ENCODE assay signal across 38 cellular contexts in genomic region chr4:123705419-123705818, GRCh38.
"Had no signal": no experiment of that assay in that cellular context is flagged by ENCODE, and none has a peak within 500 bp of the region (broad histone marks: within the 10 kb centered on the region; RNA-seq: fewer than 3 reads in every experiment).

No MANE protein-coding gene starts in this region.

- ATAC-seq: activated CD8-positive, alpha-beta memory T cell treated with anti-CD3 and anti-CD28 coated beads, Interleukin-2, amount 10 ng/mL, durations not matched to agents 7 days and 5 days; activated CD8-positive, alpha-beta T cell treated with anti-CD3 and anti-CD28 coated beads for 36 hours; activated naive CD4-positive, alpha-beta T cell treated with anti-CD3 and anti-CD28 coated beads, Interleukin-2, amount 50 U/mL, for 72 hours; activated T-cell treated with anti-CD3 and anti-CD28 coated beads, Interleukin-2, amount 50 U/mL, for 4 hours; activated T-cell treated with anti-CD3 and anti-CD28 coated beads, Interleukin-2, amount 50 U/mL, for 72 hours; activated T-helper 17 cell treated with anti-CD3 and anti-CD28 coated beads, Interleukin-2, amount 50 U/mL, for 72 hours had no signal

- H3K9me3 Mint-ChIP-seq: activated naive CD4-positive, alpha-beta T cell treated with anti-CD3 and anti-CD28 coated beads for 36 hours; activated T-helper 1 cell treated with anti-CD3 and anti-CD28 coated beads, Interleukin-12 subunit alpha, Interleukin-12 subunit beta, Interleukin-2, Interleukin-4 antibody, amounts not matched to agents 30 ng/mL and 10 ng/mL and 1 ng/mL, durations not matched to agents 14 hours and 24 hours and 36 hours; T-helper 1 cell treated with Interleukin-12 subunit alpha and Interleukin-12 subunit beta and Interleukin-4 antibody, amounts not matched to agents 30 μg/mL and 1 μg/mL, for 36 hours; T-helper 2 cell treated with Interferon-gamma antibody and Interleukin-4, amounts not matched to agents 5 μg/mL and 100 μg/mL, for 36 hours had no signal

- FAIRE-seq: bronchial epithelial cell had no signal

- H3K36me3 ChIP-seq: adrenal gland, cardiac muscle cell had no signal

- H3K27ac ChIP-seq: adrenal gland, cardiac muscle cell, VCaP had no signal

- H3K27me3 Mint-ChIP-seq: activated CD8-positive, alpha-beta T cell treated with anti-CD3 and anti-CD28 coated beads for 36 hours had no signal

- H3K27ac Mint-ChIP-seq: activated B cell treated with CpG ODN at 0.5 μM for 24 hours; activated CD4-positive, alpha-beta memory T cell treated with anti-CD3 and anti-CD28 coated beads for 36 hours; activated CD4-positive, alpha-beta T cell treated with anti-CD3 and anti-CD28 coated beads, Interleukin-2, amount 10 ng/mL, durations not matched to agents 24 days and 14 days; activated CD8-positive, alpha-beta memory T cell treated with anti-CD3 and anti-CD28 coated beads, Interleukin-2, amount 10 ng/mL, durations not matched to agents 7 days and 5 days; activated CD8-positive, alpha-beta T cell treated with anti-CD3 and anti-CD28 coated beads for 36 hours; activated naive CD4-positive, alpha-beta T cell treated with anti-CD3 and anti-CD28 coated beads for 36 hours; activated naive CD4-positive, alpha-beta T cell treated with anti-CD3 and anti-CD28 coated beads, Interleukin-2, amount 50 U/mL, for 72 hours; activated naive CD8-positive, alpha-beta T cell treated with anti-CD3 and anti-CD28 coated beads for 36 hours; activated T-cell treated with anti-CD3 and anti-CD28 coated beads, Interleukin-2, amount 50 U/mL, for 72 hours; activated T-helper 1 cell treated with anti-CD3 and anti-CD28 coated beads, Interleukin-12 subunit alpha, Interleukin-12 subunit beta, Interleukin-2, Interleukin-4 antibody, amounts not matched to agents 30 ng/mL and 10 ng/mL and 1 ng/mL, durations not matched to agents 14 hours and 24 hours and 36 hours; activated T-helper 17 cell treated with anti-CD3 and anti-CD28 coated beads, Interleukin-2, amount 50 U/mL, for 72 hours; brain; T-helper 1 cell treated with Interleukin-12 subunit alpha and Interleukin-12 subunit beta and Interleukin-4 antibody, amounts not matched to agents 30 μg/mL and 1 μg/mL, for 36 hours; T-helper 2 cell treated with Interferon-gamma antibody and Interleukin-4, amounts not matched to agents 5 μg/mL and 100 μg/mL, for 36 hours had no signal

- H3K4me3 Mint-ChIP-seq: activated B cell treated with CpG ODN at 0.5 μM for 24 hours; activated CD4-positive, alpha-beta memory T cell treated with anti-CD3 and anti-CD28 coated beads for 36 hours; activated CD4-positive, alpha-beta T cell treated with anti-CD3 and anti-CD28 coated beads, Interleukin-2, amount 10 ng/mL, durations not matched to agents 24 days and 14 days; activated CD8-positive, alpha-beta memory T cell treated with anti-CD3 and anti-CD28 coated beads, Interleukin-2, amount 10 ng/mL, durations not matched to agents 7 days and 5 days; activated CD8-positive, alpha-beta T cell treated with anti-CD3 and anti-CD28 coated beads for 36 hours; activated naive CD4-positive, alpha-beta T cell treated with anti-CD3 and anti-CD28 coated beads for 36 hours; activated naive CD8-positive, alpha-beta T cell treated with anti-CD3 and anti-CD28 coated beads for 36 hours; activated T-cell treated with anti-CD3 and anti-CD28 coated beads, Interleukin-2, amount 50 U/mL, for 4 hours; activated T-cell treated with anti-CD3 and anti-CD28 coated beads, Interleukin-2, amount 50 U/mL, for 72 hours; activated T-helper 1 cell treated with anti-CD3 and anti-CD28 coated beads, Interleukin-12 subunit alpha, Interleukin-12 subunit beta, Interleukin-2, Interleukin-4 antibody, amounts not matched to agents 30 ng/mL and 10 ng/mL and 1 ng/mL, durations not matched to agents 14 hours and 24 hours and 36 hours; activated T-helper 17 cell treated with anti-CD3 and anti-CD28 coated beads, Interleukin-2, amount 50 U/mL, for 72 hours; brain; central memory CD8-positive, alpha-beta T cell; T-helper 1 cell treated with Interleukin-12 subunit alpha and Interleukin-12 subunit beta and Interleukin-4 antibody, amounts not matched to agents 30 μg/mL and 1 μg/mL, for 36 hours; T-helper 2 cell treated with Interferon-gamma antibody and Interleukin-4, amounts not matched to agents 5 μg/mL and 100 μg/mL, for 36 hours had no signal

- H3K9me3 ChIP-seq: adrenal gland had no signal

- H3K4me1 Mint-ChIP-seq: activated B cell treated with CpG ODN at 0.5 μM for 24 hours; activated CD4-positive, alpha-beta T cell treated with anti-CD3 and anti-CD28 coated beads, Interleukin-2, amount 10 ng/mL, durations not matched to agents 24 days and 14 days; activated naive CD8-positive, alpha-beta T cell treated with anti-CD3 and anti-CD28 coated beads for 36 hours; activated T-helper 17 cell treated with anti-CD3 and anti-CD28 coated beads, Interleukin-2, amount 50 U/mL, for 72 hours; central memory CD8-positive, alpha-beta T cell had no signal

- H3K4me3 ChIP-seq: adrenal gland, cardiac muscle cell had no signal

- H3K36me3 Mint-ChIP-seq: activated CD8-positive, alpha-beta memory T cell treated with anti-CD3 and anti-CD28 coated beads, Interleukin-2, amount 10 ng/mL, durations not matched to agents 7 days and 5 days; activated naive CD8-positive, alpha-beta T cell treated with anti-CD3 and anti-CD28 coated beads for 36 hours had no signal

- DNase-seq: activated B cell treated with CpG ODN at 0.5 μM for 24 hours; activated CD4-positive, alpha-beta memory T cell treated with anti-CD3 and anti-CD28 coated beads for 36 hours; activated CD4-positive, alpha-beta T cell treated with anti-CD3 and anti-CD28 coated beads for 4 hours; activated CD4-positive, alpha-beta T cell treated with anti-CD3 and anti-CD28 coated beads, Interleukin-2, amount 10 ng/mL, durations not matched to agents 24 days and 14 days; activated CD4-positive, alpha-beta T cell treated with anti-CD3 and anti-CD28 coated beads, Interleukin-2, amount 50 U/mL, for 1 hour; activated CD4-positive, alpha-beta T cell treated with anti-CD3 and anti-CD28 coated beads, Interleukin-2, amount 50 U/mL, for 4 hours; activated CD4-positive, CD25-positive, alpha-beta regulatory T cell treated with anti-CD3 and anti-CD28 coated beads, Interleukin-2, amount 50 U/mL, for 72 hours; activated CD8-positive, alpha-beta memory T cell treated with anti-CD3 and anti-CD28 coated beads for 24 hours; activated CD8-positive, alpha-beta memory T cell treated with anti-CD3 and anti-CD28 coated beads, Interleukin-2, amount 10 ng/mL, durations not matched to agents 7 days and 5 days; activated CD8-positive, alpha-beta T cell treated with anti-CD3 and anti-CD28 coated beads for 36 hours; activated effector memory CD4-positive, alpha-beta T cell treated with anti-CD3 and anti-CD28 coated beads, Interleukin-2, amount 50 U/mL, for 16 hours; activated gamma-delta T cell treated with Interleukin-2 at 50 U/mL for 16 hours; activated naive CD4-positive, alpha-beta T cell; activated naive CD4-positive, alpha-beta T cell treated with anti-CD3 and anti-CD28 coated beads for 36 hours; activated naive CD4-positive, alpha-beta T cell treated with anti-CD3 and anti-CD28 coated beads, Interleukin-2, amount 50 U/mL, for 16 hours; activated naive CD8-positive, alpha-beta T cell treated with anti-CD3 and anti-CD28 coated beads for 36 hours; activated T-cell treated with anti-CD3 and anti-CD28 coated beads for 4 hours; activated T-cell treated with anti-CD3 and anti-CD28 coated beads, Interleukin-2, amount 50 U/mL, for 1 hour; activated T-cell treated with anti-CD3 and anti-CD28 coated beads, Interleukin-2, amount 50 U/mL, for 4 hours; activated T-cell treated with anti-CD3 and anti-CD28 coated beads, Interleukin-2, amount 50 U/mL, for 72 hours; adrenal gland; amniotic stem cell; aorta; caudate nucleus; cerebellar nuclear complex; T-helper 1 cell; T-helper 2 cell; T-helper 9 cell had no signal

- H3K27me3 ChIP-seq: adrenal gland, cardiac muscle cell had no signal
